In genomic region chr17:43483674-43484551, GRCh38 we compare ENCODE assay signal across 8 cellular contexts. TPM values are rescaled to one million over a fixed set of nuclear protein-coding genes. Genes with fewer than 3 reads are reported as not detected.
DNase-seq lines count a peak whose midpoint lies in the region; ATAC-seq and TF ChIP-seq lines count a peak whose summit lies in the region.

Gene DHX8 (plus strand): TSS chr17:43483975. CDS start chr17:43484038, 63 bp downstream.

- H3K4me3 ChIP-seq in psoas muscle (peak within 1 kb of the TSS; percentile 83), uterus (peak within 1 kb of the TSS; percentile 77 to 82)

- H3K27me3 Mint-ChIP-seq in T-helper 17 cell = no peaks in the 10 kb centered on the region

- H3K36me3 ChIP-seq in psoas muscle (ENCODE audit: insufficient read depth in 1 of 2, low read depth in 1 of 2) (no peaks in the 10 kb centered on the region), uterus (no peaks in the 10 kb centered on the region)

- peak; percentile 49 to 70 for TF ChIP-seq POLR2A in uterus (IDR thresholded peaks at IDR 0.05)

- H3K27me3 ChIP-seq in psoas muscle (ENCODE audit: insufficient read depth in 3 of 3, low read length in 2 of 3) (no peaks in the 10 kb centered on the region), uterus (no peaks in the 10 kb centered on the region)

- H3K4me3 Mint-ChIP-seq in T-helper 17 cell = peak within 1 kb of the TSS; percentile 100

- H3K36me3 Mint-ChIP-seq in T-helper 17 cell (ENCODE audit: low read depth) = peaks cover 3% of the 10 kb centered on the region

- in situ Hi-C loops in GM13976 (cut with MboI; ENCODE audit: low sequenced_read_pairs, unreplicated experiment) = loop anchor here (10.0 kb wide), 1 partner anchor 89 kb away; the partner anchor contains the start of gene ARL4D

- ATAC-seq in HG02884 (IDR thresholded peaks at IDR 0.05; ENCODE audit: unreplicated experiment) = peak; percentile 96
- peak; percentile 97 for ATAC-seq in T-helper 17 cell
- ATAC-seq in left ventricle myocardium superior = peak; percentile 99
- peak; percentile 98 to 100 (median 98) for ATAC-seq in psoas muscle

- H3K4me1 Mint-ChIP-seq in T-helper 17 cell = peaks cover 20% of the 10 kb centered on the region

- H3K4me1 ChIP-seq in psoas muscle (peaks cover 17% of the 10 kb centered on the region), uterus (peaks cover 0 to 11% of the 10 kb centered on the region in 2 donors)

- H3K27ac Mint-ChIP-seq in T-helper 17 cell = peak within 1 kb of the TSS; percentile 100

- intact Hi-C loops in left ventricle myocardium superior (cut with micrococcal nuclease) = loop anchor here (5.0 kb wide), 1 partner anchor 92 kb away; no protein-coding TSS in a partner anchor
- intact Hi-C loops in psoas muscle (cut with DNase I) = loop anchor here (1.0 to 10.0 kb wide), 4 partner anchors 90 to 269 kb away; partner anchors contain the start of gene TMEM106A (in 1 of the 2)
- intact Hi-C loops in uterus (cut with DNase I; ENCODE audit: low total_unique reads) = loop anchor here (1.0 kb wide), 1 partner anchor 90 kb away; no protein-coding TSS in a partner anchor

- WGBS in psoas muscle, 3 donors = 0% methylated on average over 51 of the region's 51 CpGs

- peak within 1 kb of the TSS; percentile 91 for H3K27ac ChIP-seq in angular gyrus (ENCODE audit: low read depth, low read length)
- peak within 1 kb of the TSS; percentile 79 for H3K27ac ChIP-seq in psoas muscle
- H3K27ac ChIP-seq in uterus = peak within 1 kb of the TSS; percentile 79 to 86

- TF ChIP-seq CTCF in GM13976 (IDR thresholded peaks at IDR 0.05; ENCODE audit: borderline replicate concordance, control extremely low read depth, extremely low read depth, insufficient read depth, missing control alignments) (peak; percentile 100), psoas muscle (IDR thresholded peaks at IDR 0.05) (peak; percentile 100), uterus (IDR thresholded peaks at IDR 0.05) (peak; percentile 100)

- peak; percentile 94 for DNase-seq in GM13976 (ENCODE audit: low spot score)
- DNase-seq in NCI-H1694 (lab: John Stamatoyannopoulos, UW) = peak; percentile 99
- DNase-seq in T-helper 17 cell = peak; percentile 97 to 99 (median 97)
- DNase-seq in left ventricle myocardium superior = peak; percentile 99
- DNase-seq in psoas muscle = peak; percentile 96 to 98
- DNase-seq in uterus = peak; percentile 97 to 99

- no peaks in the 10 kb centered on the region for H3K9me3 ChIP-seq in T-helper 17 cell (ENCODE audit: control insufficient read depth, low read length, poor library complexity, severe bottlenecking)
- no peaks in the 10 kb centered on the region for H3K9me3 ChIP-seq in psoas muscle
- H3K9me3 ChIP-seq in uterus = no peaks in the 10 kb centered on the region

RNA-seq across cellular contexts. Expression of gene DHX8, which starts in this region (rescaled TPM):
- 100 to 1,000 TPM in 1 of 2 donors, 10 to 100 TPM in 1; 79.3 to 103 TPM for total RNA-seq in T-helper 17 cell
- total RNA-seq in left ventricle myocardium superior = 29.7 TPM
- total RNA-seq in psoas muscle = 10 to 100 TPM; 22.5 to 42.5 (median 27.9) TPM
- polyA plus RNA-seq in psoas muscle = 10 to 100 TPM; 13.4 to 28.3 (median 21.7) TPM
- 10 to 100 TPM in 3 of 4 donors, 1 to 10 TPM in 1; 8.5 to 54.6 (median 32.0) TPM for total RNA-seq in uterus

Comparison
In these comparisons a context has a peak if more than half of its experiments do, and no peak if none do; other contexts are left out.
1. Peak in every context shown above with its lines: DNase-seq, ATAC-seq, H3K4me3 ChIP-seq and H3K27ac ChIP-seq.